Comparison of ENCODE assay signal across 23 cellular contexts in the genomic region with DNA sequence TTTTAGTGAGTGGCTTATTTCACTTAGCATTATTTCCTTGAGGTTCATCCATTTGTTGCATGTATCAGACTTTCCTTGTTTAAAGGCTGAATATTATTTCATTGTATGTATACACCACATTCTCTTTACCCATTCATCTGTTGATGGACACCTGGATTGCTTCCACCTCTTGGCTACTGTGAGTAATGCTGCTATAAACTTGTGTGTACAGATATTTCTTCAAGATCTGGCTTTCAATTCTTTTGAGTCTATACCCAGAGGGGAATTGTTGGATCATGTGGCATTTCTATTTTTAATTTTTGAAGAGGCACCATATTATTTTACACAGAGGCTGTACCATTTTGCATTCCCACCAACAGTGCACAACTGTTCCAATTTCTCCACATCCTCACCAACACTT.
DNase-seq lines count a peak whose midpoint lies in the region; ATAC-seq, FAIRE-seq and TF ChIP-seq lines count a peak whose summit lies in the region.
"Had no signal": no experiment of that assay in that cellular context is flagged by ENCODE, and none has a peak within 500 bp of the region (broad histone marks: within the 10 kb centered on the region; RNA-seq: fewer than 3 reads in every experiment).

No MANE protein-coding gene starts in this region.

- no peak overlapping the region for H2BK120ac ChIP-seq in H9 (ENCODE audit: low read depth, low read length, poor library complexity, severe bottlenecking)

- peaks cover 11 to 14% of the 10 kb centered on the region in 2 experiments for H3K4me1 Mint-ChIP-seq in H9

- no peaks in the 10 kb centered on the region for H3K23me2 ChIP-seq in H9 (ENCODE audit: insufficient read length, low read depth, low read length, poor library complexity, severe bottlenecking)

- ATAC-seq in GM21381 (IDR thresholded peaks at IDR 0.05; ENCODE audit: unreplicated experiment) = no peak
- ATAC-seq: Panc1 had no signal

- no peak for TF ChIP-seq CTCF in mammary epithelial cell (conservative IDR thresholded peaks at IDR 0.05 in 1 of 2, IDR thresholded peaks at IDR 0.05 in 1 of 2; ENCODE audit: extremely low read depth in 1 of 2, insufficient read depth in 1 of 2, low read depth in 1 of 2, low read length in 2 of 2)
- TF ChIP-seq CTCF in breast epithelium (IDR thresholded peaks at IDR 0.05) = no peak
- peak; percentile 20 for TF ChIP-seq CTCF in MM.1S (IDR thresholded peaks at IDR 0.05; ENCODE audit: low read length)
- no peak for TF ChIP-seq CTCF in bronchial epithelial cell (IDR thresholded peaks at IDR 0.05; ENCODE audit: insufficient read depth, low read length, severe bottlenecking)
- TF ChIP-seq CTCF in spleen (IDR thresholded peaks at IDR 0.05 in 8 of 11, conservative IDR thresholded peaks at IDR 0.05 in 3 of 11) = no peak
- no peak for TF ChIP-seq CTCF in H9 (conservative IDR thresholded peaks at IDR 0.05)

- H4K8ac ChIP-seq in H9 (replicated peaks; ENCODE audit: insufficient read length, low read depth, low read length) = no peak overlapping the region

- no peak overlapping the region for H3K4ac ChIP-seq in H9 (ENCODE audit: low read depth, low read length)

- no peak overlapping the region for H3K27ac ChIP-seq in mammary epithelial cell (ENCODE audit: insufficient read depth, low read depth, low read length)
- H3K27ac ChIP-seq in breast epithelium = no peak overlapping the region
- no peak overlapping the region for H3K27ac ChIP-seq in MM.1S (ENCODE audit: low read length)
- peak overlapping the region in 5 of 8 donors; percentile 52 to 95 (median 76) for H3K27ac ChIP-seq in spleen
- H3K27ac ChIP-seq in H9 (ENCODE audit: insufficient read length, low read depth, low read length) = no peak overlapping the region
- H3K27ac ChIP-seq: SK-N-MC had no signal

- H3K79me2 ChIP-seq in mammary epithelial cell (ENCODE audit: insufficient read depth, low read length) = no peaks in the 10 kb centered on the region
- no peaks in the 10 kb centered on the region for H3K79me2 ChIP-seq in MM.1S (ENCODE audit: low read length)
- no peaks in the 10 kb centered on the region for H3K79me2 ChIP-seq in H9 (ENCODE audit: insufficient read depth, low read length)

- H3K14ac ChIP-seq in H9 (ENCODE audit: insufficient read depth, low read length) = no peak overlapping the region

- no peak overlapping the region for H3K4me2 ChIP-seq in mammary epithelial cell (ENCODE audit: insufficient read depth, low read depth, low read length)
- H3K4me2 ChIP-seq in MM.1S (ENCODE audit: low read depth, low read length) = peak overlapping the region; percentile 34
- no peak overlapping the region for H3K4me2 ChIP-seq in H9 (ENCODE audit: insufficient read depth, insufficient read length, low read length)

- no peaks in the 10 kb centered on the region for H3K36me3 Mint-ChIP-seq in H9 (ENCODE audit: insufficient read depth in 1 of 3, low read depth in 3 of 3)
- H3K36me3 Mint-ChIP-seq: CD4-positive, CD25-positive, alpha-beta regulatory T cell had no signal

- H3K9ac ChIP-seq in mammary epithelial cell (ENCODE audit: insufficient read depth, low read length) = no peak overlapping the region
- H3K9ac ChIP-seq in MM.1S (ENCODE audit: low read length) = no peak overlapping the region
- H3K9ac ChIP-seq in H9 (ENCODE audit: extremely low read depth, insufficient read length, low read length) = no peak overlapping the region

- H3F3A ChIP-seq in MM.1S (ENCODE audit: insufficient read depth, low read length) = peaks cover 5% of the 10 kb centered on the region

- CTCF ChIA-PET in mammary epithelial cell (lab: Charles Lee; ENCODE audit: low non-redundant PET) = no interaction called here

- no peak overlapping the region for H4K91ac ChIP-seq in H9 (ENCODE audit: insufficient read length, low read depth, low read length)

- DNase-seq in mammary epithelial cell (peak; percentile 30), breast epithelium (ENCODE audit: low spot score in 2 of 2) (no peak), MM.1S (no peak), bronchial epithelial cell (ENCODE audit: low read depth) (peak; percentile 34), spleen (no peak), H9 (no peak)
- no peak for DNase-seq in central memory CD4-positive, alpha-beta T cell
- DNase-seq: CD4-positive, CD25-positive, alpha-beta regulatory T cell; GOT3; HCEC 1CT; IMR-90; NCI-H1105 treated with DMSO at 0.1 percent for 48 hours; NCI-H146; NCI-H1930; NCI-H2107; NCI-H524; NCI-H748 treated with DMSO at 0.1 percent for 48 hours; SIG-M5; SW 1271 had no signal

- H3K79me1 ChIP-seq in H9 (ENCODE audit: insufficient read depth, low read depth, low read length, poor library complexity, severe bottlenecking) = no peaks in the 10 kb centered on the region

- H3T11ph ChIP-seq in H9 (ENCODE audit: low read length) = no peak overlapping the region

- H3K27ac Mint-ChIP-seq in H9 = no peak overlapping the region
- H3K27ac Mint-ChIP-seq: CD4-positive, CD25-positive, alpha-beta regulatory T cell had no signal

- dilution Hi-C loops in mammary epithelial cell (cut with HindIII; ENCODE audit: low sequenced_read_pairs) = no loop called here

- no peak overlapping the region for H2BK15ac ChIP-seq in H9 (ENCODE audit: low read depth, low read length)

- no peak overlapping the region for H3K4me3 Mint-ChIP-seq in H9
- H3K4me3 Mint-ChIP-seq: CD4-positive, CD25-positive, alpha-beta regulatory T cell had no signal

- TF ChIP-seq POLR2A in breast epithelium (IDR thresholded peaks at IDR 0.05) (no peak), spleen (IDR thresholded peaks at IDR 0.05) (no peak)

- H3K36me3 ChIP-seq in mammary epithelial cell (ENCODE audit: insufficient read depth, low read length) = no peaks in the 10 kb centered on the region
- H3K36me3 ChIP-seq in breast epithelium = no peaks in the 10 kb centered on the region
- H3K36me3 ChIP-seq in MM.1S (replicated peaks; ENCODE audit: insufficient read depth, low read length) = no peaks in the 10 kb centered on the region
- H3K36me3 ChIP-seq in bronchial epithelial cell (ENCODE audit: control insufficient read depth, insufficient read depth, low read length) = no peaks in the 10 kb centered on the region
- no peaks in the 10 kb centered on the region for H3K36me3 ChIP-seq in spleen

- H2BK20ac ChIP-seq in H9 (ENCODE audit: low read depth, low read length, poor library complexity, severe bottlenecking) = no peak overlapping the region

- no peak overlapping the region for H3K4me3 ChIP-seq in mammary epithelial cell (replicated peaks in 1 of 3; ENCODE audit: insufficient read depth in 1 of 3, low read depth in 2 of 3, low read length in 3 of 3)
- H3K4me3 ChIP-seq in breast epithelium = no peak overlapping the region
- no peak overlapping the region for H3K4me3 ChIP-seq in MM.1S (ENCODE audit: low read length)
- no peak overlapping the region for H3K4me3 ChIP-seq in bronchial epithelial cell (ENCODE audit: low read depth, low read length)
- H3K4me3 ChIP-seq in spleen = no peak overlapping the region
- H3K4me3 ChIP-seq: SK-N-MC had no signal

- no TSS peak for BruUV-seq in mammary epithelial cell (replicated peaks; lab: Mats Ljungman, UMichigan)

- no peak overlapping the region for H2AK5ac ChIP-seq in H9 (ENCODE audit: insufficient read length, low read length)

- H3K9me3 Mint-ChIP-seq in H9 = peaks cover 0 to 5% of the 10 kb centered on the region in 2 experiments; a peak in 3 of 5 replicates

- H4K20me1 ChIP-seq in mammary epithelial cell (ENCODE audit: insufficient read depth, low read length) = no peaks in the 10 kb centered on the region
- no peaks in the 10 kb centered on the region for H4K20me1 ChIP-seq in MM.1S (ENCODE audit: insufficient read depth, low read length)
- no peaks in the 10 kb centered on the region for H4K20me1 ChIP-seq in H9 (ENCODE audit: control insufficient read depth, insufficient read depth, insufficient read length)

- H3K27me3 ChIP-seq in mammary epithelial cell (ENCODE audit: insufficient read depth, low read length) (peaks cover 19% of the 10 kb centered on the region), breast epithelium (no peaks in the 10 kb centered on the region), MM.1S (replicated peaks; ENCODE audit: insufficient read depth, low read length) (no peaks in the 10 kb centered on the region), bronchial epithelial cell (ENCODE audit: control insufficient read depth, insufficient read depth, low read length) (peaks cover 6% of the 10 kb centered on the region), spleen (replicated peaks in 1 of 7) (peaks cover 0 to 10% (median 0%) of the 10 kb centered on the region in 7 donors), H9 (ENCODE audit: insufficient read depth, low read length) (no peaks in the 10 kb centered on the region)

- in situ Hi-C loops in mammary epithelial cell (cut with MboI; ENCODE audit: low sequenced_read_pairs in 2 of 2) = no loop called here

- no peak overlapping the region for H4K5ac ChIP-seq in H9 (ENCODE audit: insufficient read length, low read depth, low read length)

- H2BK12ac ChIP-seq in H9 (ENCODE audit: insufficient read length, low read depth, low read length) = no peak overlapping the region

- H2AFZ ChIP-seq in mammary epithelial cell (ENCODE audit: low read depth, low read length) (no peak overlapping the region), MM.1S (ENCODE audit: low read length) (no peak overlapping the region), H9 (ENCODE audit: low read length) (no peak overlapping the region)

- no peak for FAIRE-seq in bronchial epithelial cell (lab: Jason Lieb, UNC)
- FAIRE-seq: D721Med had no signal

- H3K9me3 ChIP-seq in mammary epithelial cell (replicated peaks; ENCODE audit: insufficient read depth, low read length) = peaks cover 2% of the 10 kb centered on the region
- H3K9me3 ChIP-seq in breast epithelium = peaks cover 0 to 4% of the 10 kb centered on the region in 2 donors
- H3K9me3 ChIP-seq in MM.1S (replicated peaks; ENCODE audit: insufficient read depth, low read length) = no peaks in the 10 kb centered on the region
- peaks cover 0 to 11% (median 0%) of the 10 kb centered on the region in 8 donors for H3K9me3 ChIP-seq in spleen
- H3K9me3 ChIP-seq in H9 (ENCODE audit: control insufficient read depth, low read depth, low read length) = no peaks in the 10 kb centered on the region

- no peak overlapping the region for H3K56ac ChIP-seq in H9 (ENCODE audit: insufficient read length, low read depth, low read length)

- no peak overlapping the region for H2BK5ac ChIP-seq in H9 (ENCODE audit: insufficient read length, low read length)

- intact Hi-C loops in mammary epithelial cell (cut with micrococcal nuclease) (no loop called here), breast epithelium (cut with DNase I; ENCODE audit: low total_unique reads) (no loop called here), spleen (cut with DNase I; ENCODE audit: low total_unique reads) (no loop called here)

- peaks cover 24% of the 10 kb centered on the region for H3K27me3 Mint-ChIP-seq in H9 (ENCODE audit: low read depth)

- H3K9me2 ChIP-seq in MM.1S (replicated peaks; ENCODE audit: insufficient read depth, low read length) = no peaks in the 10 kb centered on the region

- no peak overlapping the region for H3K18ac ChIP-seq in H9 (ENCODE audit: insufficient read length, low read depth, low read length)

- H3K4me1 ChIP-seq in mammary epithelial cell (ENCODE audit: insufficient read depth, low read length) (peaks cover 4% of the 10 kb centered on the region), breast epithelium (no peaks in the 10 kb centered on the region), MM.1S (ENCODE audit: low read length) (peaks cover 23% of the 10 kb centered on the region), spleen (peaks cover 0 to 31% (median 9%) of the 10 kb centered on the region in 6 donors), H9 (ENCODE audit: insufficient read depth, low read length) (no peaks in the 10 kb centered on the region)

- no peak overlapping the region for H3K23ac ChIP-seq in H9 (ENCODE audit: insufficient read length, low read depth, low read length)

Comparison
In these comparisons a context has a peak if more than half of its experiments do, and no peak if none do; other contexts are left out.
1. DNase-seq: peak in mammary epithelial cell (single experiment) and bronchial epithelial cell (single experiment); none in breast epithelium (0 of 2), MM.1S (single experiment), spleen (single experiment), central memory CD4-positive, alpha-beta T cell (single experiment) and H9 (single experiment).
2. H3K27ac ChIP-seq: peak in spleen (5 of 8); none in mammary epithelial cell (single experiment), breast epithelium (0 of 2), MM.1S (single experiment) and H9 (single experiment).